In the genomic region with DNA sequence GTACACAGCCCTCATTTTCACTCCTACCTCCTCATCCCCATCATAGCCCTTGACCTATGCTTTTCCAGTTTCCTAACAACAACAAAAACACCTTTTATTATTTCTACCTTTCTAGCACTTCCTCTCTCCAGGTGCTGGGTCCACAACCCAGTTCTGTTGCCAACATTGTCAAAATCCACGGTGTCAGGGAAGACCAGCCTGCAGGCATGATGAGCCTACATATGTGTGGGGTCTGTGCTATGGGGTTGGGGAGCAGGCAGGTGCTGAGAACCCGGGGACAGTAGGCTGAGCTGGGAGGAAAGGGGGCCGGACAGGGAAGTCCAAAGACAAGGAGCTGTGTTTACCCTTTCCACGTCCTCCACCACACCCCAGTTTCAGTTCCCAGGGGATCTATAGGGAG, we compare ENCODE assay signal across 9 cellular contexts. TPM values are rescaled to one million over a fixed set of nuclear protein-coding genes. Genes with fewer than 3 reads are reported as not detected.
A peak's percentile ranks its signal among the peaks of the same experiment; 100 is the strongest.
DNase-seq lines count a peak whose midpoint lies in the region; ATAC-seq and TF ChIP-seq lines count a peak whose summit lies in the region.
"Had no signal": no experiment of that assay in that cellular context is flagged by ENCODE, and none has a peak within 500 bp of the region (broad histone marks: within the 10 kb centered on the region; RNA-seq: fewer than 3 reads in every experiment).

No MANE protein-coding gene starts in this region.

- H3K4me3 ChIP-seq in GM12864 (ENCODE audit: low read depth, low read length) = peak overlapping the region; percentile 88
- H3K4me3 ChIP-seq in fibroblast of the aortic adventitia (ENCODE audit: low read depth, low read length) = peak overlapping the region; percentile 87
- H3K4me3 ChIP-seq in sigmoid colon = peak overlapping the region in 3 of 4 donors; percentile 90 to 97 (median 96)

- H3K4me3 Mint-ChIP-seq in T-helper 17 cell = peak overlapping the region; percentile 97

- H3K4me1 Mint-ChIP-seq in T-helper 17 cell = peaks cover 34% of the 10 kb centered on the region

- H3K36me3 Mint-ChIP-seq in T-helper 17 cell (ENCODE audit: low read depth) = peaks cover 8% of the 10 kb centered on the region

- H3K9me3 ChIP-seq in T-helper 17 cell (ENCODE audit: control insufficient read depth, low read length, poor library complexity, severe bottlenecking) (no peaks in the 10 kb centered on the region), sigmoid colon (no peaks in the 10 kb centered on the region)

- H3K27ac Mint-ChIP-seq in T-helper 17 cell = peak overlapping the region; percentile 97

- peaks cover 0 to 29% (median 20%) of the 10 kb centered on the region in 4 donors for H3K4me1 ChIP-seq in sigmoid colon

- ATAC-seq in T-helper 17 cell = no peak
- no peak for ATAC-seq in HG02884 (IDR thresholded peaks at IDR 0.05; ENCODE audit: unreplicated experiment)

- H3K27me3 ChIP-seq in sigmoid colon = no peaks in the 10 kb centered on the region

- no peak for TF ChIP-seq EP300 in sigmoid colon (IDR thresholded peaks at IDR 0.05)

- no peak for TF ChIP-seq POLR2A in sigmoid colon (IDR thresholded peaks at IDR 0.05)

- TF ChIP-seq CTCF in GM12864 (IDR thresholded peaks at IDR 0.05; ENCODE audit: low read depth, low read length, missing control alignments) = no peak
- TF ChIP-seq CTCF in fibroblast of the aortic adventitia (IDR thresholded peaks at IDR 0.05; ENCODE audit: insufficient read depth, low read length) = no peak
- TF ChIP-seq CTCF in sigmoid colon (IDR thresholded peaks at IDR 0.05) = no peak

- H3K36me3 ChIP-seq in sigmoid colon = peaks cover 12 to 31% (median 19%) of the 10 kb centered on the region in 4 donors

- H3K27me3 Mint-ChIP-seq in T-helper 17 cell = no peaks in the 10 kb centered on the region

- DNase-seq in GM12864 (ENCODE audit: low read depth) (no peak), T-helper 17 cell (no peak), fibroblast of the aortic adventitia (ENCODE audit: low read depth) (no peak), sigmoid colon (no peak), T-helper 9 cell (no peak), SK-N-DZ (ENCODE audit: low spot score) (no peak)
- no peak for DNase-seq in activated CD4-positive, alpha-beta T cell treated with anti-CD3 and anti-CD28 coated beads for 48 hours

- peak overlapping the region; percentile 84 to 90 (median 88) for H3K27ac ChIP-seq in sigmoid colon

- intact Hi-C loops in sigmoid colon (cut with DNase I) = loop anchor here (1.0 to 5.0 kb wide), 3 partner anchors 47 to 439 kb away; a partner anchor contains a TSS

- WGBS in sigmoid colon, 2 donors = 31 to 62% methylated on average over 4 of the region's 4 CpGs

RNA-seq across cellular contexts. Expression of a gene that starts 0.7 kb away (rescaled TPM):
- total RNA-seq in T-helper 17 cell (100 to 1,000 TPM in 1 of 2 donors, 10 to 100 TPM in 1; 87.1 to 107 TPM), fibroblast of the aortic adventitia (ENCODE audit: low replicate concordance) (25.5 and 37.1 TPM in 2 replicates), sigmoid colon (10 to 100 TPM; 14.7 to 28.6 (median 21.0) TPM)
- 10 to 100 TPM; 16.8 to 22.5 (median 17.3) TPM for polyA plus RNA-seq in sigmoid colon
- polyA plus RNA-seq in SK-N-DZ (2014; cell fraction: cytosol; rRNA removed) = 25.6 and 33.1 TPM in 2 replicates
- polyA plus RNA-seq in SK-N-DZ (2014; cell fraction: nucleus; rRNA removed) = 18.4 and 27.2 TPM in 2 replicates

RNA-seq across cellular contexts. Expression of a gene that starts 3.1 kb away (rescaled TPM):
- total RNA-seq in T-helper 17 cell (not detected), fibroblast of the aortic adventitia (ENCODE audit: low replicate concordance) (not detected in 2 replicates), sigmoid colon (not detected)
- polyA plus RNA-seq in sigmoid colon = not detected
- polyA plus RNA-seq in SK-N-DZ (2014; cell fraction: cytosol; rRNA removed) = 0.44 TPM in 1 of 2 replicates, not detected in the other
- polyA plus RNA-seq in SK-N-DZ (2014; cell fraction: nucleus; rRNA removed) = not detected in 2 replicates
- total RNA-seq: renal cortical epithelial cell had no signal

RNA-seq across cellular contexts. Expression of a gene that starts 15.7 kb away (rescaled TPM):
- total RNA-seq in T-helper 17 cell (10 to 100 TPM; 11.5 to 11.8 TPM), fibroblast of the aortic adventitia (ENCODE audit: low replicate concordance) (14.6 and 21.8 TPM in 2 replicates), sigmoid colon (10 to 100 TPM; 12.2 to 19.9 (median 18.5) TPM)
- polyA plus RNA-seq in sigmoid colon = 10 to 100 TPM; 13.8 to 16.8 (median 14.1) TPM
- 15.4 and 16.3 TPM in 2 replicates for polyA plus RNA-seq in SK-N-DZ (2014; cell fraction: cytosol; rRNA removed)
- polyA plus RNA-seq in SK-N-DZ (2014; cell fraction: nucleus; rRNA removed) = 9.9 and 10.9 TPM in 2 replicates

RNA-seq across cellular contexts. Expression of a gene that starts 34.6 kb away (rescaled TPM):
- total RNA-seq in T-helper 17 cell = not detected
- total RNA-seq in fibroblast of the aortic adventitia (ENCODE audit: low replicate concordance) = not detected in 2 replicates
- not detected for total RNA-seq in sigmoid colon
- polyA plus RNA-seq in sigmoid colon = 1 to 10 TPM in 2 of 3 donors, under 1 TPM in 1; 0.04 to 5.3 (median 3.0) TPM
- not detected in 2 replicates for polyA plus RNA-seq in SK-N-DZ (2014; cell fraction: cytosol; rRNA removed)
- polyA plus RNA-seq in SK-N-DZ (2014; cell fraction: nucleus; rRNA removed) = not detected in 2 replicates
- total RNA-seq: renal cortical epithelial cell had no signal

RNA-seq across cellular contexts. Expression of a gene that starts 41.2 kb away (rescaled TPM):
- total RNA-seq in T-helper 17 cell = not detected
- not detected in 2 replicates for total RNA-seq in fibroblast of the aortic adventitia (ENCODE audit: low replicate concordance)
- not detected for total RNA-seq in sigmoid colon
- 1 to 10 TPM in 1 of 3 donors, under 1 TPM in 1, not detected in 1; 0.19 to 4.4 TPM for polyA plus RNA-seq in sigmoid colon
- polyA plus RNA-seq in SK-N-DZ (2014; cell fraction: cytosol; rRNA removed) = not detected in 2 replicates
- not detected in 2 replicates for polyA plus RNA-seq in SK-N-DZ (2014; cell fraction: nucleus; rRNA removed)
- total RNA-seq: renal cortical epithelial cell had no signal
